In genomic region chr2:76391663-76392062, GRCh38 we compare ENCODE assay signal across 25 cellular contexts.
DNase-seq lines count a peak whose midpoint lies in the region; TF ChIP-seq lines count a peak whose summit lies in the region.
"Had no signal": no experiment of that assay in that cellular context is flagged by ENCODE, and none has a peak within 500 bp of the region (broad histone marks: within the 10 kb centered on the region; RNA-seq: fewer than 3 reads in every experiment).

No MANE protein-coding gene starts in this region.

- intact Hi-C loops in tibial artery (cut with DNase I; ENCODE audit: low total_unique reads): no loop called here

- H3K27ac Mint-ChIP-seq in neural progenitor cell: no peak overlapping the region
- H3K27ac Mint-ChIP-seq: activated CD8-positive, alpha-beta T cell treated with anti-CD3 and anti-CD28 coated beads for 36 hours; activated naive CD4-positive, alpha-beta T cell treated with anti-CD3 and anti-CD28 coated beads for 36 hours; activated T-cell treated with anti-CD3 and anti-CD28 coated beads, Interleukin-2, amount 50 U/mL, for 24 hours; B cell; HFFc6 had no signal

- H3K4me3 Mint-ChIP-seq in neural progenitor cell: no peak overlapping the region
- H3K4me3 Mint-ChIP-seq: activated CD8-positive, alpha-beta T cell treated with anti-CD3 and anti-CD28 coated beads for 36 hours; activated naive CD4-positive, alpha-beta T cell treated with anti-CD3 and anti-CD28 coated beads for 36 hours; activated T-cell treated with anti-CD3 and anti-CD28 coated beads, Interleukin-2, amount 50 U/mL, for 24 hours; B cell; HFFc6 had no signal

- no peaks in the 10 kb centered on the region for H3K9me3 Mint-ChIP-seq in neural progenitor cell

- in situ Hi-C loops in GM13976 (cut with MboI; ENCODE audit: low sequenced_read_pairs, unreplicated experiment): no loop called here

- peaks cover 9% of the 10 kb centered on the region for H3K4me1 ChIP-seq in neural progenitor cell
- H3K4me1 ChIP-seq in tibial artery: no peaks in the 10 kb centered on the region
- H3K4me1 ChIP-seq: Caco-2, lower lobe of right lung, spleen, upper lobe of left lung had no signal

- no peaks in the 10 kb centered on the region for H3K36me3 ChIP-seq in neural progenitor cell
- H3K36me3 ChIP-seq in tibial artery: no peaks in the 10 kb centered on the region
- H3K36me3 ChIP-seq: lower lobe of right lung, spleen, upper lobe of left lung had no signal

- H3K4me2 ChIP-seq in neural progenitor cell: no peak overlapping the region

- no peak overlapping the region for H3K9ac ChIP-seq in neural progenitor cell

- DNase-seq in NCI-H1436 (lab: John Stamatoyannopoulos, UW) (peak; percentile 12), NCI-H1436 treated with DMSO at 0.1 percent for 48 hours (lab: John Stamatoyannopoulos, UW) (no peak), NCI-H1694 (lab: John Stamatoyannopoulos, UW) (peak; percentile 73), NCI-H524 (lab: John Stamatoyannopoulos, UW) (peak; percentile 77 to 95), neural progenitor cell (ENCODE audit: low spot score) (no peak), tibial artery (no peak), GM13976 (ENCODE audit: low spot score) (no peak), NCI-H774 (lab: John Stamatoyannopoulos, UW) (no peak)
- DNase-seq: 8988T; activated CD4-positive, CD25-positive, alpha-beta regulatory T cell; activated CD8-positive, alpha-beta T cell treated with anti-CD3 and anti-CD28 coated beads for 36 hours; activated naive CD4-positive, alpha-beta T cell treated with anti-CD3 and anti-CD28 coated beads for 36 hours; activated T-cell treated with anti-CD3 and anti-CD28 coated beads, Interleukin-2, amount 50 U/mL, for 24 hours; Caco-2; caudate nucleus; dorsolateral prefrontal cortex; HFFc6; islet precursor cell; lower lobe of right lung; NCI-H187 treated with DMSO at 0.1 percent for 48 hours; spleen; T-helper 9 cell; upper lobe of left lung had no signal

- H2AFZ ChIP-seq in neural progenitor cell (replicated peaks): peak overlapping the region; percentile 6

- TF ChIP-seq CTCF in neural progenitor cell (IDR thresholded peaks at IDR 0.05) (no peak), tibial artery (IDR thresholded peaks at IDR 0.05) (no peak), GM13976 (IDR thresholded peaks at IDR 0.05; ENCODE audit: borderline replicate concordance, control extremely low read depth, extremely low read depth, insufficient read depth, missing control alignments) (no peak)

- H3K27ac ChIP-seq in neural progenitor cell (no peak overlapping the region), tibial artery (no peak overlapping the region)
- H3K27ac ChIP-seq: dorsolateral prefrontal cortex, epithelial cell of prostate, lower lobe of right lung, spleen, upper lobe of left lung had no signal

- H3K4me1 Mint-ChIP-seq in neural progenitor cell: peaks cover 9% of the 10 kb centered on the region
- H3K4me1 Mint-ChIP-seq: B cell had no signal

- H3K27me3 ChIP-seq in neural progenitor cell (no peaks in the 10 kb centered on the region), tibial artery (no peaks in the 10 kb centered on the region)
- H3K27me3 ChIP-seq: dorsolateral prefrontal cortex, spleen, upper lobe of left lung had no signal

- no peaks in the 10 kb centered on the region for H4K20me1 ChIP-seq in neural progenitor cell (ENCODE audit: low read depth)

- H3K79me2 ChIP-seq in neural progenitor cell (ENCODE audit: low read depth): no peaks in the 10 kb centered on the region

- H3K27me3 Mint-ChIP-seq in neural progenitor cell (ENCODE audit: insufficient read depth, low read depth): no peaks in the 10 kb centered on the region
- H3K27me3 Mint-ChIP-seq: activated CD8-positive, alpha-beta T cell treated with anti-CD3 and anti-CD28 coated beads for 36 hours; activated T-cell treated with anti-CD3 and anti-CD28 coated beads, Interleukin-2, amount 50 U/mL, for 24 hours; B cell had no signal

- no peaks in the 10 kb centered on the region for H3K36me3 Mint-ChIP-seq in neural progenitor cell

- H3K9me3 ChIP-seq in neural progenitor cell (ENCODE audit: low read depth): no peaks in the 10 kb centered on the region
- H3K9me3 ChIP-seq in tibial artery: no peaks in the 10 kb centered on the region
- H3K9me3 ChIP-seq: Caco-2, lower lobe of right lung, upper lobe of left lung had no signal

- H3K4me3 ChIP-seq in neural progenitor cell (no peak overlapping the region), tibial artery (no peak overlapping the region)
- H3K4me3 ChIP-seq: dorsolateral prefrontal cortex, lower lobe of right lung, spleen, upper lobe of left lung had no signal

- H3F3A ChIP-seq in neural progenitor cell (ENCODE audit: low read depth): peaks cover 2% of the 10 kb centered on the region

Comparison
In these comparisons a context has a peak if more than half of its experiments do, and no peak if none do; other contexts are left out.
1. DNase-seq: peak in NCI-H1436 (single experiment), NCI-H1694 (single experiment) and NCI-H524 (2 of 2); none in NCI-H1436 treated with DMSO at 0.1 percent for 48 hours (single experiment), neural progenitor cell (single experiment), tibial artery (0 of 2), GM13976 (single experiment) and NCI-H774 (single experiment).